1 cellular context compared by ENCODE assay signal in genomic region chr12:116818948-116819832, GRCh38.
TF ChIP-seq lines count a peak whose summit lies in the region.

No MANE protein-coding gene starts in this region.

TF ChIP-seq in HepG2, 621 proteins besides CTCF, POLR2A, EP300 and RAD21 (continued from another document and continues in another):
- no peak for TF ChIP-seq PRDM15 (CRISPR knock-in tag; IDR thresholded peaks at IDR 0.05)
- TF ChIP-seq SAP130 (CRISPR knock-in tag; IDR thresholded peaks at IDR 0.05; ENCODE audit: low read depth), result peak; percentile 83
- TF ChIP-seq PRPF4 (IDR thresholded peaks at IDR 0.05; ENCODE audit: low read depth, low read length, poor library complexity, severe bottlenecking), result no peak
- TF ChIP-seq GABPB1 (CRISPR knock-in tag; IDR thresholded peaks at IDR 0.05), result peak; percentile 71; the same call in 1 of the 2 replicates
- peak; percentile 98 for TF ChIP-seq ATF7 (IDR thresholded peaks at IDR 0.05)
- TF ChIP-seq ATF7 (CRISPR knock-in tag; IDR thresholded peaks at IDR 0.05), result peak; percentile 84
- TF ChIP-seq ZNF777 (CRISPR knock-in tag; IDR thresholded peaks at IDR 0.05), result no peak
- TF ChIP-seq CCDC6 (CRISPR knock-in tag; IDR thresholded peaks at IDR 0.05), result peak; percentile 43; the same call in 1 of the 2 replicates
- TF ChIP-seq PHF20 (CRISPR knock-in tag; IDR thresholded peaks at IDR 0.05), result peak; percentile 85
- no peak for TF ChIP-seq TBX2 (CRISPR knock-in tag; IDR thresholded peaks at IDR 0.05; ENCODE audit: borderline replicate concordance)
- no peak for TF ChIP-seq ZNF780A (CRISPR knock-in tag; IDR thresholded peaks at IDR 0.05)
- no peak for TF ChIP-seq GPBP1L1 (CRISPR knock-in tag; IDR thresholded peaks at IDR 0.05)
- peak; percentile 66; the same call in 1 of the 2 replicates for TF ChIP-seq ZNF687 (CRISPR knock-in tag; IDR thresholded peaks at IDR 0.05)
- TF ChIP-seq KMT2B (CRISPR knock-in tag; IDR thresholded peaks at IDR 0.05), result peak; percentile 59; the same call in 1 of the 2 replicates
- TF ChIP-seq PHF21A (CRISPR knock-in tag; IDR thresholded peaks at IDR 0.05), result peak; percentile 45; the same call in 1 of the 2 replicates
- TF ChIP-seq ESRRA (CRISPR knock-in tag; IDR thresholded peaks at IDR 0.05; ENCODE audit: low read depth), result peak; percentile 47; the same call in 1 of the 2 replicates
- no peak for TF ChIP-seq NFKB2 (CRISPR knock-in tag; IDR thresholded peaks at IDR 0.05; ENCODE audit: borderline replicate concordance)
- no peak for TF ChIP-seq JUN (CRISPR knock-in tag; IDR thresholded peaks at IDR 0.05)
- TF ChIP-seq ZBTB21 (CRISPR knock-in tag; IDR thresholded peaks at IDR 0.05), result peak; percentile 85
- peak; percentile 54 for TF ChIP-seq CREM (IDR thresholded peaks at IDR 0.05)
- peak; percentile 50; the same call in 1 of the 2 replicates for TF ChIP-seq CREM (CRISPR knock-in tag; IDR thresholded peaks at IDR 0.05)
- 0 out of 2 replicates have a peak, but pooled peaks have one; percentile 27 for TF ChIP-seq TFDP1 (CRISPR knock-in tag; IDR thresholded peaks at IDR 0.05; ENCODE audit: borderline replicate concordance)
- TF ChIP-seq ZNF577 (CRISPR knock-in tag; IDR thresholded peaks at IDR 0.05; ENCODE audit: borderline replicate concordance, low read depth), result no peak
- TF ChIP-seq ZNF24 (IDR thresholded peaks at IDR 0.05), result no peak
- peak; percentile 79 for TF ChIP-seq PHF8 (CRISPR knock-in tag; IDR thresholded peaks at IDR 0.05)
- TF ChIP-seq SPEN (CRISPR knock-in tag; IDR thresholded peaks at IDR 0.05; ENCODE audit: low read depth), result peak; percentile 53; the same call in 1 of the 2 replicates
- peak; percentile 42 for TF ChIP-seq XRCC5 (optimal IDR thresholded peaks at IDR 0.05; ENCODE audit: low read length)
- TF ChIP-seq ZNF232 (CRISPR knock-in tag; IDR thresholded peaks at IDR 0.05; ENCODE audit: borderline replicate concordance), result no peak
- peak; percentile 65; the same call in 1 of the 2 replicates for TF ChIP-seq ARID4A (CRISPR knock-in tag; IDR thresholded peaks at IDR 0.05; ENCODE audit: borderline replicate concordance)
- 0 out of 2 replicates have a peak, but pooled peaks have one; percentile 56 for TF ChIP-seq HES4 (CRISPR knock-in tag; IDR thresholded peaks at IDR 0.05; ENCODE audit: borderline replicate concordance)
- peak; percentile 49 for TF ChIP-seq ZNF883 (CRISPR knock-in tag; IDR thresholded peaks at IDR 0.05; ENCODE audit: not compliant biosample characterization)
- TF ChIP-seq HDAC1 (CRISPR knock-in tag; IDR thresholded peaks at IDR 0.05), result no peak; the same call in 1 of the 2 replicates
- TF ChIP-seq NR3C1 (CRISPR knock-in tag; IDR thresholded peaks at IDR 0.05), result no peak
- no peak for TF ChIP-seq NPAS2 (CRISPR knock-in tag; IDR thresholded peaks at IDR 0.05; ENCODE audit: borderline replicate concordance)
- TF ChIP-seq ZNF563 (CRISPR knock-in tag; IDR thresholded peaks at IDR 0.05), result peak; percentile 37; the same call in 1 of the 2 replicates
- TF ChIP-seq POGK (CRISPR knock-in tag; conservative IDR thresholded peaks at IDR 0.05), result no peak
- peak; percentile 53; the same call in 1 of the 2 replicates for TF ChIP-seq MTA1 (CRISPR knock-in tag; IDR thresholded peaks at IDR 0.05; ENCODE audit: borderline replicate concordance)
- TF ChIP-seq ZSCAN31 (CRISPR knock-in tag; IDR thresholded peaks at IDR 0.05; ENCODE audit: low read depth), result 0 out of 2 replicates have a peak, but pooled peaks have one; percentile 45
- TF ChIP-seq FOSL1 (CRISPR knock-in tag; IDR thresholded peaks at IDR 0.05; ENCODE audit: borderline replicate concordance), result no peak
- peak; percentile 61; the same call in 1 of the 2 replicates for TF ChIP-seq AKAP8 (CRISPR knock-in tag; IDR thresholded peaks at IDR 0.05)
- TF ChIP-seq PHF5A (CRISPR knock-in tag; IDR thresholded peaks at IDR 0.05; ENCODE audit: low read depth, unreplicated experiment), result no peak
- no peak for TF ChIP-seq SETDB1 (CRISPR knock-in tag; IDR thresholded peaks at IDR 0.05; ENCODE audit: borderline replicate concordance)
- peak; percentile 12; the same call in 1 of the 2 replicates for TF ChIP-seq ZNF263 (CRISPR knock-in tag; IDR thresholded peaks at IDR 0.05)
- no peak for TF ChIP-seq ZBTB44 (CRISPR knock-in tag; IDR thresholded peaks at IDR 0.05)
